Comparison of ENCODE assay signal across 2 cellular contexts in the genomic region with DNA sequence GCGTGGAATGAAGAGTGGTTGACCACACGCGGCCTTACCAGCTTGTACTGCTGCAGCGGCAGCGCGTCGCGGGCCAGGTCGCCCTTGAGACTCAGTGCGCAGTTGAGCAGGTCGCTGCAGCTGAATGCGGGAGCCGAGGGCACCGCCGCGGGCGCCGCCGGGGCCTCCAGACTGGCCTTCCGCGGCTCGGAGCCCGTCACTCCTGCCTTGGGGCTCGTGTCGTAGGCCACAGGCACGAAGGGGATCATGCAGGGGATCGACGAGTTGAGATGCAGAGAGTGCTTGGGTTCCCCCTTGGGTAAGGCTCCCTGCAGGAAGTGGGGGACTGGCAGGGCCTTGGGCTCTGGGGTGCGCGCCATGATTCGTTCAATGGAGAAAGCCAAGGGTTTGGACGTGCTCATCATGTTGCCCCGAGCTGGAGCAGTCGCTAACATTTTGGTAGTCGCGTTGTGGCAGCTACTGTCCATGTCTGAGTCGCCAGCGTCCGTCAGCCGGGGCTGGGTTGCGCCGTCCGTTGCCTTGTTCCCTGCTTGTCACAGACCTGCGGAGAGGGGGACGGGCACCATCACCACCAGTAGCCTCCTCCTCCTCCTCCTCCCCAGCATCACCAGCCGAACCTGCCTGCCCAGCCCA.
TF ChIP-seq lines count a peak whose summit lies in the region.

No MANE protein-coding gene starts in this region.

TF ChIP-seq in HEK293, 187 proteins besides CTCF, POLR2A, EP300 and RAD21 (continues in another document):
- 0 out of 2 replicates have a peak, but pooled peaks have one; percentile 26 for TF ChIP-seq ZNF600 (tag by site-specific recombination; IDR thresholded peaks at IDR 0.05)
- peak; percentile 82 for TF ChIP-seq ZBTB17 (tag by site-specific recombination; IDR thresholded peaks at IDR 0.05)
- TF ChIP-seq ZNF335 (tag by site-specific recombination; conservative IDR thresholded peaks at IDR 0.05), result peak; percentile 69
- 0 out of 2 replicates have a peak, but pooled peaks have one; percentile 22 for TF ChIP-seq ZFP69B (tag by site-specific recombination; IDR thresholded peaks at IDR 0.05)
- TF ChIP-seq YY1 (tag by site-specific recombination; IDR thresholded peaks at IDR 0.05), result peak; percentile 64
- TF ChIP-seq ZFP37 (tag by site-specific recombination; IDR thresholded peaks at IDR 0.05), result peak; percentile 77; the same call in 1 of the 2 replicates
- TF ChIP-seq ZNF548 (tag by site-specific recombination; IDR thresholded peaks at IDR 0.05), result no peak
- TF ChIP-seq YY2 (tag by site-specific recombination; IDR thresholded peaks at IDR 0.05), result 0 out of 2 replicates have a peak, but pooled peaks have one; percentile 45
- peak; percentile 45; the same call in 1 of the 2 replicates for TF ChIP-seq ZNF501 (tag by site-specific recombination; IDR thresholded peaks at IDR 0.05)
- TF ChIP-seq, protein P1, sequence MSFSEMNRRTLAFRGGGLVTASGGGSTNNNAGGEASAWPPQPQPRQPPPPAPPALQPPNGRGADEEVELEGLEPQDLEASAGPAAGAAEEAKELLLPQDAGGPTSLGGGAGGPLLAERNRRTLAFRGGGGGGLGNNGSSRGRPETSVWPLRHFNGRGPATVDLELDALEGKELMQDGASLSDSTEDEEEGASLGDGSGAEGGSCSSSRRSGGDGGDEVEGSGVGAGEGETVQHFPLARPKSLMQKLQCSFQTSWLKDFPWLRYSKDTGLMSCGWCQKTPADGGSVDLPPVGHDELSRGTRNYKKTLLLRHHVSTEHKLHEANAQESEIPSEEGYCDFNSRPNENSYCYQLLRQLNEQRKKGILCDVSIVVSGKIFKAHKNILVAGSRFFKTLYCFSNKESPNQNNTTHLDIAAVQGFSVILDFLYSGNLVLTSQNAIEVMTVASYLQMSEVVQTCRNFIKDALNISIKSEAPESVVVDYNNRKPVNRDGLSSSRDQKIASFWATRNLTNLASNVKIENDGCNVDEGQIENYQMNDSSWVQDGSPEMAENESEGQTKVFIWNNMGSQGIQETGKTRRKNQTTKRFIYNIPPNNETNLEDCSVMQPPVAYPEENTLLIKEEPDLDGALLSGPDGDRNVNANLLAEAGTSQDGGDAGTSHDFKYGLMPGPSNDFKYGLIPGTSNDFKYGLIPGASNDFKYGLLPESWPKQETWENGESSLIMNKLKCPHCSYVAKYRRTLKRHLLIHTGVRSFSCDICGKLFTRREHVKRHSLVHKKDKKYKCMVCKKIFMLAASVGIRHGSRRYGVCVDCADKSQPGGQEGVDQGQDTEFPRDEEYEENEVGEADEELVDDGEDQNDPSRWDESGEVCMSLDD (tag by site-specific recombination; IDR thresholded peaks at IDR 0.05), result peak; percentile 82; the same call in 1 of the 2 replicates
- peak; percentile 54; the same call in 1 of the 2 replicates for TF ChIP-seq ZBTB48 (tag by site-specific recombination; IDR thresholded peaks at IDR 0.05)
- TF ChIP-seq, protein P2, sequence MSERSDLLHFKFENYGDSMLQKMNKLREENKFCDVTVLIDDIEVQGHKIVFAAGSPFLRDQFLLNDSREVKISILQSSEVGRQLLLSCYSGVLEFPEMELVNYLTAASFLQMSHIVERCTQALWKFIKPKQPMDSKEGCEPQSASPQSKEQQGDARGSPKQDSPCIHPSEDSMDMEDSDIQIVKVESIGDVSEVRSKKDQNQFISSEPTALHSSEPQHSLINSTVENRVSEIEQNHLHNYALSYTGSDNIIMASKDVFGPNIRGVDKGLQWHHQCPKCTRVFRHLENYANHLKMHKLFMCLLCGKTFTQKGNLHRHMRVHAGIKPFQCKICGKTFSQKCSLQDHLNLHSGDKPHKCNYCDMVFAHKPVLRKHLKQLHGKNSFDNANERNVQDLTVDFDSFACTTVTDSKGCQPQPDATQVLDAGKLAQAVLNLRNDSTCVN (tag by site-specific recombination; optimal IDR thresholded peaks at IDR 0.05), result peak; percentile 46
- TF ChIP-seq, protein P3, sequence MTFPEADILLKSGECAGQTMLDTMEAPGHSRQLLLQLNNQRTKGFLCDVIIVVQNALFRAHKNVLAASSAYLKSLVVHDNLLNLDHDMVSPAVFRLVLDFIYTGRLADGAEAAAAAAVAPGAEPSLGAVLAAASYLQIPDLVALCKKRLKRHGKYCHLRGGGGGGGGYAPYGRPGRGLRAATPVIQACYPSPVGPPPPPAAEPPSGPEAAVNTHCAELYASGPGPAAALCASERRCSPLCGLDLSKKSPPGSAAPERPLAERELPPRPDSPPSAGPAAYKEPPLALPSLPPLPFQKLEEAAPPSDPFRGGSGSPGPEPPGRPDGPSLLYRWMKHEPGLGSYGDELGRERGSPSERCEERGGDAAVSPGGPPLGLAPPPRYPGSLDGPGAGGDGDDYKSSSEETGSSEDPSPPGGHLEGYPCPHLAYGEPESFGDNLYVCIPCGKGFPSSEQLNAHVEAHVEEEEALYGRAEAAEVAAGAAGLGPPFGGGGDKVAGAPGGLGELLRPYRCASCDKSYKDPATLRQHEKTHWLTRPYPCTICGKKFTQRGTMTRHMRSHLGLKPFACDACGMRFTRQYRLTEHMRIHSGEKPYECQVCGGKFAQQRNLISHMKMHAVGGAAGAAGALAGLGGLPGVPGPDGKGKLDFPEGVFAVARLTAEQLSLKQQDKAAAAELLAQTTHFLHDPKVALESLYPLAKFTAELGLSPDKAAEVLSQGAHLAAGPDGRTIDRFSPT (tag by site-specific recombination; IDR thresholded peaks at IDR 0.05), result no peak
- TF ChIP-seq GLIS1 (tag by site-specific recombination; IDR thresholded peaks at IDR 0.05), result peak; percentile 34; the same call in 1 of the 2 replicates
- peak; percentile 74; the same call in 1 of the 2 replicates for TF ChIP-seq ZNF777 (tag by site-specific recombination; IDR thresholded peaks at IDR 0.05; ENCODE audit: borderline replicate concordance)
- TF ChIP-seq MZF1 (tag by site-specific recombination; IDR thresholded peaks at IDR 0.05; ENCODE audit: borderline replicate concordance), result peak; percentile 25; the same call in 1 of the 2 replicates
- peak; percentile 38; the same call in 1 of the 2 replicates for TF ChIP-seq ZBTB20 (tag by site-specific recombination; IDR thresholded peaks at IDR 0.05)
- TF ChIP-seq, protein P4, sequence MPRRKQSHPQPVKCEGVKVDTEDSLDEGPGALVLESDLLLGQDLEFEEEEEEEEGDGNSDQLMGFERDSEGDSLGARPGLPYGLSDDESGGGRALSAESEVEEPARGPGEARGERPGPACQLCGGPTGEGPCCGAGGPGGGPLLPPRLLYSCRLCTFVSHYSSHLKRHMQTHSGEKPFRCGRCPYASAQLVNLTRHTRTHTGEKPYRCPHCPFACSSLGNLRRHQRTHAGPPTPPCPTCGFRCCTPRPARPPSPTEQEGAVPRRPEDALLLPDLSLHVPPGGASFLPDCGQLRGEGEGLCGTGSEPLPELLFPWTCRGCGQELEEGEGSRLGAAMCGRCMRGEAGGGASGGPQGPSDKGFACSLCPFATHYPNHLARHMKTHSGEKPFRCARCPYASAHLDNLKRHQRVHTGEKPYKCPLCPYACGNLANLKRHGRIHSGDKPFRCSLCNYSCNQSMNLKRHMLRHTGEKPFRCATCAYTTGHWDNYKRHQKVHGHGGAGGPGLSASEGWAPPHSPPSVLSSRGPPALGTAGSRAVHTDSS (tag by site-specific recombination; IDR thresholded peaks at IDR 0.05), result peak; percentile 76

TF ChIP-seq in H1, 55 proteins besides CTCF, POLR2A, EP300 and RAD21 (continues in another document):
- no peak; the same call in 1 of the 2 replicates for TF ChIP-seq TBP (IDR thresholded peaks at IDR 0.05; ENCODE audit: low read depth, low read length)
- TF ChIP-seq SP1 (IDR thresholded peaks at IDR 0.05; ENCODE audit: low read depth, low read length), result no peak
- TF ChIP-seq PHF8 (conservative IDR thresholded peaks at IDR 0.05; ENCODE audit: low read depth, low read length), result no peak
- peak; percentile 67 for TF ChIP-seq RBBP5 (IDR thresholded peaks at IDR 0.05; ENCODE audit: borderline replicate concordance, low read depth, low read length)
- TF ChIP-seq ZNF274 (IDR thresholded peaks at IDR 0.05; ENCODE audit: borderline replicate concordance, extremely low read depth, low read length), result no peak
- peak; percentile 28 for TF ChIP-seq EZH2 (IDR thresholded peaks at IDR 0.05; ENCODE audit: low read depth, low read length, severe bottlenecking)
- TF ChIP-seq, protein P5, sequence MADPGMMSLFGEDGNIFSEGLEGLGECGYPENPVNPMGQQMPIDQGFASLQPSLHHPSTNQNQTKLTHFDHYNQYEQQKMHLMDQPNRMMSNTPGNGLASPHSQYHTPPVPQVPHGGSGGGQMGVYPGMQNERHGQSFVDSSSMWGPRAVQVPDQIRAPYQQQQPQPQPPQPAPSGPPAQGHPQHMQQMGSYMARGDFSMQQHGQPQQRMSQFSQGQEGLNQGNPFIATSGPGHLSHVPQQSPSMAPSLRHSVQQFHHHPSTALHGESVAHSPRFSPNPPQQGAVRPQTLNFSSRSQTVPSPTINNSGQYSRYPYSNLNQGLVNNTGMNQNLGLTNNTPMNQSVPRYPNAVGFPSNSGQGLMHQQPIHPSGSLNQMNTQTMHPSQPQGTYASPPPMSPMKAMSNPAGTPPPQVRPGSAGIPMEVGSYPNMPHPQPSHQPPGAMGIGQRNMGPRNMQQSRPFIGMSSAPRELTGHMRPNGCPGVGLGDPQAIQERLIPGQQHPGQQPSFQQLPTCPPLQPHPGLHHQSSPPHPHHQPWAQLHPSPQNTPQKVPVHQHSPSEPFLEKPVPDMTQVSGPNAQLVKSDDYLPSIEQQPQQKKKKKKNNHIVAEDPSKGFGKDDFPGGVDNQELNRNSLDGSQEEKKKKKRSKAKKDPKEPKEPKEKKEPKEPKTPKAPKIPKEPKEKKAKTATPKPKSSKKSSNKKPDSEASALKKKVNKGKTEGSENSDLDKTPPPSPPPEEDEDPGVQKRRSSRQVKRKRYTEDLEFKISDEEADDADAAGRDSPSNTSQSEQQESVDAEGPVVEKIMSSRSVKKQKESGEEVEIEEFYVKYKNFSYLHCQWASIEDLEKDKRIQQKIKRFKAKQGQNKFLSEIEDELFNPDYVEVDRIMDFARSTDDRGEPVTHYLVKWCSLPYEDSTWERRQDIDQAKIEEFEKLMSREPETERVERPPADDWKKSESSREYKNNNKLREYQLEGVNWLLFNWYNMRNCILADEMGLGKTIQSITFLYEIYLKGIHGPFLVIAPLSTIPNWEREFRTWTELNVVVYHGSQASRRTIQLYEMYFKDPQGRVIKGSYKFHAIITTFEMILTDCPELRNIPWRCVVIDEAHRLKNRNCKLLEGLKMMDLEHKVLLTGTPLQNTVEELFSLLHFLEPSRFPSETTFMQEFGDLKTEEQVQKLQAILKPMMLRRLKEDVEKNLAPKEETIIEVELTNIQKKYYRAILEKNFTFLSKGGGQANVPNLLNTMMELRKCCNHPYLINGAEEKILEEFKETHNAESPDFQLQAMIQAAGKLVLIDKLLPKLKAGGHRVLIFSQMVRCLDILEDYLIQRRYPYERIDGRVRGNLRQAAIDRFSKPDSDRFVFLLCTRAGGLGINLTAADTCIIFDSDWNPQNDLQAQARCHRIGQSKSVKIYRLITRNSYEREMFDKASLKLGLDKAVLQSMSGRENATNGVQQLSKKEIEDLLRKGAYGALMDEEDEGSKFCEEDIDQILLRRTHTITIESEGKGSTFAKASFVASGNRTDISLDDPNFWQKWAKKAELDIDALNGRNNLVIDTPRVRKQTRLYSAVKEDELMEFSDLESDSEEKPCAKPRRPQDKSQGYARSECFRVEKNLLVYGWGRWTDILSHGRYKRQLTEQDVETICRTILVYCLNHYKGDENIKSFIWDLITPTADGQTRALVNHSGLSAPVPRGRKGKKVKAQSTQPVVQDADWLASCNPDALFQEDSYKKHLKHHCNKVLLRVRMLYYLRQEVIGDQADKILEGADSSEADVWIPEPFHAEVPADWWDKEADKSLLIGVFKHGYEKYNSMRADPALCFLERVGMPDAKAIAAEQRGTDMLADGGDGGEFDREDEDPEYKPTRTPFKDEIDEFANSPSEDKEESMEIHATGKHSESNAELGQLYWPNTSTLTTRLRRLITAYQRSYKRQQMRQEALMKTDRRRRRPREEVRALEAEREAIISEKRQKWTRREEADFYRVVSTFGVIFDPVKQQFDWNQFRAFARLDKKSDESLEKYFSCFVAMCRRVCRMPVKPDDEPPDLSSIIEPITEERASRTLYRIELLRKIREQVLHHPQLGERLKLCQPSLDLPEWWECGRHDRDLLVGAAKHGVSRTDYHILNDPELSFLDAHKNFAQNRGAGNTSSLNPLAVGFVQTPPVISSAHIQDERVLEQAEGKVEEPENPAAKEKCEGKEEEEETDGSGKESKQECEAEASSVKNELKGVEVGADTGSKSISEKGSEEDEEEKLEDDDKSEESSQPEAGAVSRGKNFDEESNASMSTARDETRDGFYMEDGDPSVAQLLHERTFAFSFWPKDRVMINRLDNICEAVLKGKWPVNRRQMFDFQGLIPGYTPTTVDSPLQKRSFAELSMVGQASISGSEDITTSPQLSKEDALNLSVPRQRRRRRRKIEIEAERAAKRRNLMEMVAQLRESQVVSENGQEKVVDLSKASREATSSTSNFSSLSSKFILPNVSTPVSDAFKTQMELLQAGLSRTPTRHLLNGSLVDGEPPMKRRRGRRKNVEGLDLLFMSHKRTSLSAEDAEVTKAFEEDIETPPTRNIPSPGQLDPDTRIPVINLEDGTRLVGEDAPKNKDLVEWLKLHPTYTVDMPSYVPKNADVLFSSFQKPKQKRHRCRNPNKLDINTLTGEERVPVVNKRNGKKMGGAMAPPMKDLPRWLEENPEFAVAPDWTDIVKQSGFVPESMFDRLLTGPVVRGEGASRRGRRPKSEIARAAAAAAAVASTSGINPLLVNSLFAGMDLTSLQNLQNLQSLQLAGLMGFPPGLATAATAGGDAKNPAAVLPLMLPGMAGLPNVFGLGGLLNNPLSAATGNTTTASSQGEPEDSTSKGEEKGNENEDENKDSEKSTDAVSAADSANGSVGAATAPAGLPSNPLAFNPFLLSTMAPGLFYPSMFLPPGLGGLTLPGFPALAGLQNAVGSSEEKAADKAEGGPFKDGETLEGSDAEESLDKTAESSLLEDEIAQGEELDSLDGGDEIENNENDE (IDR thresholded peaks at IDR 0.05; ENCODE audit: insufficient replicate concordance, low read length), result no peak
- TF ChIP-seq SAP30 (IDR thresholded peaks at IDR 0.05; ENCODE audit: insufficient read depth, insufficient replicate concordance, low read length), result no peak
- no peak for TF ChIP-seq SRF (IDR thresholded peaks at IDR 0.05; ENCODE audit: low read depth, low read length)
- TF ChIP-seq BRCA1 (IDR thresholded peaks at IDR 0.05; ENCODE audit: low read depth, low read length), result no peak
- TF ChIP-seq KDM4A (IDR thresholded peaks at IDR 0.05; ENCODE audit: low read depth, low read length, severe bottlenecking), result peak; percentile 97
- TF ChIP-seq SP2 (IDR thresholded peaks at IDR 0.05; ENCODE audit: low read length), result no peak
- TF ChIP-seq CHD1 (IDR thresholded peaks at IDR 0.05; ENCODE audit: low read depth, low read length), result no peak; the same call in 1 of the 2 replicates
- TF ChIP-seq KDM5A (IDR thresholded peaks at IDR 0.05; ENCODE audit: low read length), result no peak
- TF ChIP-seq CBX5 (IDR thresholded peaks at IDR 0.05; ENCODE audit: low read depth, low read length), result no peak
- TF ChIP-seq SIN3A (conservative IDR thresholded peaks at IDR 0.05 in 1 of 2, IDR thresholded peaks at IDR 0.05 in 1 of 2; ENCODE audit: low read depth in 1 of 2, low read length in 2 of 2), result peak; percentile 59 to 74; a peak in 1 of 4 replicates
- no peak for TF ChIP-seq JUN (IDR thresholded peaks at IDR 0.05; ENCODE audit: low read depth, low read length)
- TF ChIP-seq SP4 (IDR thresholded peaks at IDR 0.05; ENCODE audit: low read length), result no peak
- TF ChIP-seq EGR1 (IDR thresholded peaks at IDR 0.05; ENCODE audit: borderline replicate concordance, low read depth, low read length), result no peak
- TF ChIP-seq MAFK (IDR thresholded peaks at IDR 0.05; ENCODE audit: low read depth, low read length), result no peak
- TF ChIP-seq, protein P6, sequence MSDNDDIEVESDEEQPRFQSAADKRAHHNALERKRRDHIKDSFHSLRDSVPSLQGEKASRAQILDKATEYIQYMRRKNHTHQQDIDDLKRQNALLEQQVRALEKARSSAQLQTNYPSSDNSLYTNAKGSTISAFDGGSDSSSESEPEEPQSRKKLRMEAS (IDR thresholded peaks at IDR 0.05), result no peak
- no peak for TF ChIP-seq CBX8 (IDR thresholded peaks at IDR 0.05; ENCODE audit: borderline replicate concordance, low read depth, low read length)
